7 cellular contexts compared by ENCODE assay signal in the genomic region with DNA sequence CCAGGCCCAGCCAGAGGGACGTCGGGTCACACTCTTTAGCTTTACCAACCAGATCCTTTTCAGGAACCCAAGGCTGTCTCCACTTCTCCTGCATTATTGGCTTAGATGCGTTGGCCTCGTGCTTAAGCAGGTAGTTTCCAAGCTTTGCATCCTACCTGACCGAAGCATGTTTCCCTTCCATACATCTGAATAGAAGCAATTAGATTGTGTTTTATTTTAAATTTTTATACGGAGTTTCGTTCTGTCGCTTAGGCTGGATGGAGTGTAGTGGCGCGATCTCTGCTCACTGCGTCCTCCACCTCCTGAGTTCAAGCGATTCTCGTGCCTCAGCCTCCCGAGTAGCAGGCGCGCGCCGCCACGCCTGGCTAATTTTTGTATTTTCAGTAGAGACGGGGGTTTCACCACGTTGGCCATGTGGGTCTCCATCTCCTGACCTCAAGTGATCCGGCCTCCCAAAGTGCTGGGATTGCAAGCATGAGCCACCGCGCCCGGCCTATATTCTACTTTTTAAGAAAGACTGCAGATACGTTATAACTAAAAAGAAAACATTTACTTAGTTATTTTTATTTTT. TPM values are rescaled to one million over a fixed set of nuclear protein-coding genes. Genes with fewer than 3 reads are reported as not detected.
DNase-seq lines count a peak whose midpoint lies in the region; ATAC-seq, FAIRE-seq and TF ChIP-seq lines count a peak whose summit lies in the region.

No MANE protein-coding gene starts in this region.

- no peaks in the 10 kb centered on the region for H3K4me1 ChIP-seq in prostate gland (replicated peaks)

- H3K4me3 Mint-ChIP-seq in activated CD4-positive, alpha-beta memory T cell treated with anti-CD3 and anti-CD28 coated beads for 36 hours: peak overlapping the region; percentile 98
- H3K4me3 Mint-ChIP-seq in glutamatergic neuron (ENCODE audit: unreplicated experiment): peak overlapping the region; percentile 99

- no peaks in the 10 kb centered on the region for H3K27me3 Mint-ChIP-seq in activated CD4-positive, alpha-beta memory T cell treated with anti-CD3 and anti-CD28 coated beads for 36 hours
- H3K27me3 Mint-ChIP-seq in glutamatergic neuron (ENCODE audit: unreplicated experiment): no peaks in the 10 kb centered on the region

- intact Hi-C loops in activated CD4-positive, alpha-beta memory T cell treated with anti-CD3 and anti-CD28 coated beads for 36 hours (cut with micrococcal nuclease): loop anchor here (1.0 kb wide), 4 partner anchors 18 to 793 kb away; partner anchors contain the start of genes BIRC3 and DCUN1D5
- intact Hi-C loops in prostate gland (cut with DNase I): loop anchor here (2.0 kb wide), 1 partner anchor 17 kb away; the partner anchor contains the start of gene DCUN1D5

- H3K27ac Mint-ChIP-seq in activated CD4-positive, alpha-beta memory T cell treated with anti-CD3 and anti-CD28 coated beads for 36 hours: peak overlapping the region; percentile 58
- H3K27ac Mint-ChIP-seq in glutamatergic neuron (ENCODE audit: unreplicated experiment): peak overlapping the region; percentile 40

- no peaks in the 10 kb centered on the region for H3K9me3 ChIP-seq in prostate gland

- H3K36me3 ChIP-seq in prostate gland: no peaks in the 10 kb centered on the region

- CTCF ChIA-PET in activated CD4-positive, alpha-beta memory T cell treated with anti-CD3 and anti-CD28 coated beads for 36 hours (lab: Charles Lee): interaction anchor here (0.6 to 3.5 kb wide), 12 partner anchors 10 to 969 kb away, joined by 3 to 57 read pairs (median 4); partner anchors contain the start of gene DCUN1D5

- no peak for DNase-seq in GM18507 (ENCODE audit: extremely low spot score, insufficient read length, low read depth)
- peak; percentile 18 for DNase-seq in activated CD4-positive, alpha-beta memory T cell treated with anti-CD3 and anti-CD28 coated beads for 36 hours
- peak; percentile 23 for DNase-seq in glutamatergic neuron
- no peak for DNase-seq in prostate gland (ENCODE audit: low spot score)
- no peak for DNase-seq in NCI-H1436 treated with DMSO at 0.1 percent for 48 hours (lab: John Stamatoyannopoulos, UW)
- DNase-seq in OCI-M1 (lab: John Stamatoyannopoulos, UW): no peak

- peak overlapping the region; percentile 50 to 68 for H3K4me3 ChIP-seq in prostate gland

- WGBS in prostate gland: 18% methylated on average over 26 of the region's 26 CpGs

- no peaks in the 10 kb centered on the region for H3K9me3 Mint-ChIP-seq in activated CD4-positive, alpha-beta memory T cell treated with anti-CD3 and anti-CD28 coated beads for 36 hours
- peaks cover 3% of the 10 kb centered on the region for H3K9me3 Mint-ChIP-seq in glutamatergic neuron (ENCODE audit: unreplicated experiment)

- H3K36me3 Mint-ChIP-seq in activated CD4-positive, alpha-beta memory T cell treated with anti-CD3 and anti-CD28 coated beads for 36 hours: no peaks in the 10 kb centered on the region
- H3K36me3 Mint-ChIP-seq in glutamatergic neuron (ENCODE audit: unreplicated experiment): no peaks in the 10 kb centered on the region

- POLR2A ChIA-PET in activated CD4-positive, alpha-beta memory T cell treated with anti-CD3 and anti-CD28 coated beads for 36 hours (lab: Charles Lee): interaction anchor here (0.7 to 2.0 kb wide), 2 partner anchors 18 to 21 kb away, joined by 3 to 28 read pairs; partner anchors contain the start of gene DCUN1D5

- no peaks in the 10 kb centered on the region for H3K27me3 ChIP-seq in prostate gland (replicated peaks; ENCODE audit: insufficient read depth)

- peak overlapping the region; percentile 64 to 67 for H3K27ac ChIP-seq in prostate gland

- TF ChIP-seq POLR2A in prostate gland (IDR thresholded peaks at IDR 0.05): no peak

- peak; percentile 94 for FAIRE-seq in GM18507 (lab: Jason Lieb, UNC)

- ATAC-seq in HG03066 (IDR thresholded peaks at IDR 0.05; ENCODE audit: low read depth, unreplicated experiment): peak; percentile 24

- peaks cover 5% of the 10 kb centered on the region for H3K4me1 Mint-ChIP-seq in activated CD4-positive, alpha-beta memory T cell treated with anti-CD3 and anti-CD28 coated beads for 36 hours (ENCODE audit: low read depth)
- H3K4me1 Mint-ChIP-seq in glutamatergic neuron (ENCODE audit: low read depth, unreplicated experiment): peaks cover 2% of the 10 kb centered on the region

- no peak for TF ChIP-seq CTCF in glutamatergic neuron (IDR thresholded peaks at IDR 0.05; ENCODE audit: partially characterized antibody, unreplicated experiment)
- TF ChIP-seq CTCF in prostate gland (IDR thresholded peaks at IDR 0.05): no peak

RNA-seq across cellular contexts. Expression of gene DYNC2H1, which starts 0.7 kb away (rescaled TPM):
- total RNA-seq in activated CD4-positive, alpha-beta memory T cell treated with anti-CD3 and anti-CD28 coated beads for 36 hours: 1 to 10 TPM; 1.4 to 1.7 TPM
- total RNA-seq in glutamatergic neuron (ENCODE audit: unreplicated experiment): 9.7 TPM
- total RNA-seq in prostate gland: 10 to 100 TPM; 18.1 to 18.2 TPM

RNA-seq across cellular contexts. Expression of gene DCUN1D5, which starts 17.9 kb away (rescaled TPM):
- total RNA-seq in activated CD4-positive, alpha-beta memory T cell treated with anti-CD3 and anti-CD28 coated beads for 36 hours: 10 to 100 TPM; 60.1 to 61.0 TPM
- total RNA-seq in glutamatergic neuron (ENCODE audit: unreplicated experiment) (51.8 TPM), prostate gland (10 to 100 TPM; 38.9 to 74.8 TPM)

Comparison
In these comparisons a context has a peak if more than half of its experiments do, and no peak if none do; other contexts are left out.
1. DNase-seq: peak in activated CD4-positive, alpha-beta memory T cell treated with anti-CD3 and anti-CD28 coated beads for 36 hours (single experiment) and glutamatergic neuron (single experiment); none in GM18507 (single experiment), prostate gland (single experiment), NCI-H1436 treated with DMSO at 0.1 percent for 48 hours (single experiment) and OCI-M1 (single experiment).